ENCODE assay signal across 1 cellular context in the genomic region with DNA sequence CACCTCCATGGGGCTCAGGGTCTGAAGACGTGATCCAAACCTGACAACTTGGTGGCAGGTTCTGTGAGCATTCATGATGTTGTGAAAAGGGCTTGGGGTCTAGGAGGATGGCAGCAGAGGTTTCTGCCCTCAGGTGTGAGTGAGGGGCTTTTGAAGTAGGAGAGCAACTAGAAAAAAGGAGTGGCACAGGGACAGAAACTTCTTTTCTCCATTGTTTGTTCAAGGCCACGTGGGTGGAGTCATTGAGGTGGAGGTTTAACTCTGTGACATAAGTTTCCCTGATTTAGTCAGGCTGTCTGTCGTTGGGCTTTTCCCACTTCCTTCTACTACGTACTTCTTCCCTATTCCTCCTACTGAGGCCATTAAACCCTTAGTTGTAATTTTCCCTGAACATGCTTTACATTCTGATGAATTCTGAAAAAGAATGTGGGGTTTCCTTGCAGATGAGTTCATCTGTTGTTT.
TF ChIP-seq lines count a peak whose summit lies in the region.

No MANE protein-coding gene starts in this region.

TF ChIP-seq in SK-N-SH, 30 proteins besides CTCF, POLR2A, EP300 and RAD21 (continued from another document):
- TF ChIP-seq FOXJ3 (CRISPR knock-in tag; IDR thresholded peaks at IDR 0.05) (no peak), TAF1 (IDR thresholded peaks at IDR 0.05; ENCODE audit: borderline replicate concordance, low read depth, low read length) (no peak), TCF12 (IDR thresholded peaks at IDR 0.05) (no peak; the same call in 1 of the 2 replicates), RFX5 (IDR thresholded peaks at IDR 0.05; ENCODE audit: low read length) (no peak), EZH2phosphoT487 (IDR thresholded peaks at IDR 0.05; ENCODE audit: borderline replicate concordance, low read depth) (no peak), YY1 (IDR thresholded peaks at IDR 0.05; ENCODE audit: low read depth) (no peak), JUND (IDR thresholded peaks at IDR 0.05) (no peak), GATA2 (CRISPR knock-in tag; IDR thresholded peaks at IDR 0.05) (no peak), RCOR1 (IDR thresholded peaks at IDR 0.05; ENCODE audit: low read length) (no peak), FOXM1 (IDR thresholded peaks at IDR 0.05; ENCODE audit: low read depth) (no peak), GABPA (IDR thresholded peaks at IDR 0.05; ENCODE audit: low read depth) (no peak), TEAD4 (IDR thresholded peaks at IDR 0.05; ENCODE audit: borderline replicate concordance, insufficient read depth) (no peak), SIN3A (IDR thresholded peaks at IDR 0.05; ENCODE audit: borderline replicate concordance, low read depth, low read length) (no peak)
- TF ChIP-seq, protein P1, sequence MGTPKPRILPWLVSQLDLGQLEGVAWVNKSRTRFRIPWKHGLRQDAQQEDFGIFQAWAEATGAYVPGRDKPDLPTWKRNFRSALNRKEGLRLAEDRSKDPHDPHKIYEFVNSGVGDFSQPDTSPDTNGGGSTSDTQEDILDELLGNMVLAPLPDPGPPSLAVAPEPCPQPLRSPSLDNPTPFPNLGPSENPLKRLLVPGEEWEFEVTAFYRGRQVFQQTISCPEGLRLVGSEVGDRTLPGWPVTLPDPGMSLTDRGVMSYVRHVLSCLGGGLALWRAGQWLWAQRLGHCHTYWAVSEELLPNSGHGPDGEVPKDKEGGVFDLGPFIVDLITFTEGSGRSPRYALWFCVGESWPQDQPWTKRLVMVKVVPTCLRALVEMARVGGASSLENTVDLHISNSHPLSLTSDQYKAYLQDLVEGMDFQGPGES (IDR thresholded peaks at IDR 0.05; ENCODE audit: low read depth, low read length): no peak
- TF ChIP-seq, protein P2, sequence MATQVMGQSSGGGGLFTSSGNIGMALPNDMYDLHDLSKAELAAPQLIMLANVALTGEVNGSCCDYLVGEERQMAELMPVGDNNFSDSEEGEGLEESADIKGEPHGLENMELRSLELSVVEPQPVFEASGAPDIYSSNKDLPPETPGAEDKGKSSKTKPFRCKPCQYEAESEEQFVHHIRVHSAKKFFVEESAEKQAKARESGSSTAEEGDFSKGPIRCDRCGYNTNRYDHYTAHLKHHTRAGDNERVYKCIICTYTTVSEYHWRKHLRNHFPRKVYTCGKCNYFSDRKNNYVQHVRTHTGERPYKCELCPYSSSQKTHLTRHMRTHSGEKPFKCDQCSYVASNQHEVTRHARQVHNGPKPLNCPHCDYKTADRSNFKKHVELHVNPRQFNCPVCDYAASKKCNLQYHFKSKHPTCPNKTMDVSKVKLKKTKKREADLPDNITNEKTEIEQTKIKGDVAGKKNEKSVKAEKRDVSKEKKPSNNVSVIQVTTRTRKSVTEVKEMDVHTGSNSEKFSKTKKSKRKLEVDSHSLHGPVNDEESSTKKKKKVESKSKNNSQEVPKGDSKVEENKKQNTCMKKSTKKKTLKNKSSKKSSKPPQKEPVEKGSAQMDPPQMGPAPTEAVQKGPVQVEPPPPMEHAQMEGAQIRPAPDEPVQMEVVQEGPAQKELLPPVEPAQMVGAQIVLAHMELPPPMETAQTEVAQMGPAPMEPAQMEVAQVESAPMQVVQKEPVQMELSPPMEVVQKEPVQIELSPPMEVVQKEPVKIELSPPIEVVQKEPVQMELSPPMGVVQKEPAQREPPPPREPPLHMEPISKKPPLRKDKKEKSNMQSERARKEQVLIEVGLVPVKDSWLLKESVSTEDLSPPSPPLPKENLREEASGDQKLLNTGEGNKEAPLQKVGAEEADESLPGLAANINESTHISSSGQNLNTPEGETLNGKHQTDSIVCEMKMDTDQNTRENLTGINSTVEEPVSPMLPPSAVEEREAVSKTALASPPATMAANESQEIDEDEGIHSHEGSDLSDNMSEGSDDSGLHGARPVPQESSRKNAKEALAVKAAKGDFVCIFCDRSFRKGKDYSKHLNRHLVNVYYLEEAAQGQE (IDR thresholded peaks at IDR 0.05; ENCODE audit: low read depth, low read length): no peak
